ENCODE assay signal across 2 cellular contexts in the genomic region with DNA sequence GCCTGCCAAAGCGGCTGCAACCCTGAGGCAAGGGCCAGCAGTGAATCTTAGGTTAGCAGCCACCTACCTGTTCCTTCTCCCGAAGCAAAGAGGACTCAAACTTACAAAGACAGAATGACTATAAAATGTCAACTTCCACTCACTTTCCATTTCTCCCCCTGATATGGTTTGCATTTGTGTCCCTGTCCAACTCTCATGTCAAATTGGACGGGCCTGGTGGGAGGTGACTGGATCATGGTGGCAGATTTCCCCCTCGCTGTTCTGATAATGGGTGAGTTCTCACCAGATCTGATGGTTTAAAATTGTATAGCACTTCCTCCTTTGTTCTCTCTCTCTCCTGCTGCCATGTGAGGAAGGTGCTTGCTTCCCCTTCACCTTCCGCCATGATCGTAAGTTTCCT.
A peak's percentile ranks its signal among the peaks of the same experiment; 100 is the strongest.
TF ChIP-seq lines count a peak whose summit lies in the region.

No MANE protein-coding gene starts in this region.

TF ChIP-seq in WTC11, 78 proteins besides CTCF, POLR2A, EP300 and RAD21:
- no peak for TF ChIP-seq NR1H2 (CRISPR knock-in tag; IDR thresholded peaks at IDR 0.05)
- TF ChIP-seq, protein P1, sequence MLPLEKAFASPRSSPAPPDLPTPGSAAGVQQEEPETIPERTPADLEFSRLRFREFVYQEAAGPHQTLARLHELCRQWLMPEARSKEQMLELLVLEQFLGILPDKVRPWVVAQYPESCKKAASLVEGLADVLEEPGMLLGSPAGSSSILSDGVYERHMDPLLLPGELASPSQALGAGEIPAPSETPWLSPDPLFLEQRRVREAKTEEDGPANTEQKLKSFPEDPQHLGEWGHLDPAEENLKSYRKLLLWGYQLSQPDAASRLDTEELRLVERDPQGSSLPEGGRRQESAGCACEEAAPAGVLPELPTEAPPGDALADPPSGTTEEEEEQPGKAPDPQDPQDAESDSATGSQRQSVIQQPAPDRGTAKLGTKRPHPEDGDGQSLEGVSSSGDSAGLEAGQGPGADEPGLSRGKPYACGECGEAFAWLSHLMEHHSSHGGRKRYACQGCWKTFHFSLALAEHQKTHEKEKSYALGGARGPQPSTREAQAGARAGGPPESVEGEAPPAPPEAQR (CRISPR knock-in tag; IDR thresholded peaks at IDR 0.05) = no peak
- TF ChIP-seq, protein P2, sequence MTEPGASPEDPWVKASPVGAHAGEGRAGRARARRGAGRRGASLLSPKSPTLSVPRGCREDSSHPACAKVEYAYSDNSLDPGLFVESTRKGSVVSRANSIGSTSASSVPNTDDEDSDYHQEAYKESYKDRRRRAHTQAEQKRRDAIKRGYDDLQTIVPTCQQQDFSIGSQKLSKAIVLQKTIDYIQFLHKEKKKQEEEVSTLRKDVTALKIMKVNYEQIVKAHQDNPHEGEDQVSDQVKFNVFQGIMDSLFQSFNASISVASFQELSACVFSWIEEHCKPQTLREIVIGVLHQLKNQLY (CRISPR knock-in tag; IDR thresholded peaks at IDR 0.05) = no peak
- no peak for TF ChIP-seq RELA (CRISPR knock-in tag; IDR thresholded peaks at IDR 0.05; ENCODE audit: borderline replicate concordance)
- TF ChIP-seq SOX15 (CRISPR knock-in tag; IDR thresholded peaks at IDR 0.05) = no peak
- no peak for TF ChIP-seq FOXK1 (CRISPR knock-in tag; IDR thresholded peaks at IDR 0.05)
- TF ChIP-seq TEAD1 (CRISPR knock-in tag; IDR thresholded peaks at IDR 0.05) = no peak
- no peak for TF ChIP-seq PRRX2 (CRISPR knock-in tag; IDR thresholded peaks at IDR 0.05)
- no peak for TF ChIP-seq FOXJ3 (CRISPR knock-in tag; IDR thresholded peaks at IDR 0.05; ENCODE audit: borderline replicate concordance)
- no peak for TF ChIP-seq FOXP1 (CRISPR knock-in tag; IDR thresholded peaks at IDR 0.05; ENCODE audit: borderline replicate concordance)
- TF ChIP-seq, protein P3, sequence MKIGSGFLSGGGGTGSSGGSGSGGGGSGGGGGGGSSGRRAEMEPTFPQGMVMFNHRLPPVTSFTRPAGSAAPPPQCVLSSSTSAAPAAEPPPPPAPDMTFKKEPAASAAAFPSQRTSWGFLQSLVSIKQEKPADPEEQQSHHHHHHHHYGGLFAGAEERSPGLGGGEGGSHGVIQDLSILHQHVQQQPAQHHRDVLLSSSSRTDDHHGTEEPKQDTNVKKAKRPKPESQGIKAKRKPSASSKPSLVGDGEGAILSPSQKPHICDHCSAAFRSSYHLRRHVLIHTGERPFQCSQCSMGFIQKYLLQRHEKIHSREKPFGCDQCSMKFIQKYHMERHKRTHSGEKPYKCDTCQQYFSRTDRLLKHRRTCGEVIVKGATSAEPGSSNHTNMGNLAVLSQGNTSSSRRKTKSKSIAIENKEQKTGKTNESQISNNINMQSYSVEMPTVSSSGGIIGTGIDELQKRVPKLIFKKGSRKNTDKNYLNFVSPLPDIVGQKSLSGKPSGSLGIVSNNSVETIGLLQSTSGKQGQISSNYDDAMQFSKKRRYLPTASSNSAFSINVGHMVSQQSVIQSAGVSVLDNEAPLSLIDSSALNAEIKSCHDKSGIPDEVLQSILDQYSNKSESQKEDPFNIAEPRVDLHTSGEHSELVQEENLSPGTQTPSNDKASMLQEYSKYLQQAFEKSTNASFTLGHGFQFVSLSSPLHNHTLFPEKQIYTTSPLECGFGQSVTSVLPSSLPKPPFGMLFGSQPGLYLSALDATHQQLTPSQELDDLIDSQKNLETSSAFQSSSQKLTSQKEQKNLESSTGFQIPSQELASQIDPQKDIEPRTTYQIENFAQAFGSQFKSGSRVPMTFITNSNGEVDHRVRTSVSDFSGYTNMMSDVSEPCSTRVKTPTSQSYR (CRISPR knock-in tag; IDR thresholded peaks at IDR 0.05) = no peak
- TF ChIP-seq, protein P4, sequence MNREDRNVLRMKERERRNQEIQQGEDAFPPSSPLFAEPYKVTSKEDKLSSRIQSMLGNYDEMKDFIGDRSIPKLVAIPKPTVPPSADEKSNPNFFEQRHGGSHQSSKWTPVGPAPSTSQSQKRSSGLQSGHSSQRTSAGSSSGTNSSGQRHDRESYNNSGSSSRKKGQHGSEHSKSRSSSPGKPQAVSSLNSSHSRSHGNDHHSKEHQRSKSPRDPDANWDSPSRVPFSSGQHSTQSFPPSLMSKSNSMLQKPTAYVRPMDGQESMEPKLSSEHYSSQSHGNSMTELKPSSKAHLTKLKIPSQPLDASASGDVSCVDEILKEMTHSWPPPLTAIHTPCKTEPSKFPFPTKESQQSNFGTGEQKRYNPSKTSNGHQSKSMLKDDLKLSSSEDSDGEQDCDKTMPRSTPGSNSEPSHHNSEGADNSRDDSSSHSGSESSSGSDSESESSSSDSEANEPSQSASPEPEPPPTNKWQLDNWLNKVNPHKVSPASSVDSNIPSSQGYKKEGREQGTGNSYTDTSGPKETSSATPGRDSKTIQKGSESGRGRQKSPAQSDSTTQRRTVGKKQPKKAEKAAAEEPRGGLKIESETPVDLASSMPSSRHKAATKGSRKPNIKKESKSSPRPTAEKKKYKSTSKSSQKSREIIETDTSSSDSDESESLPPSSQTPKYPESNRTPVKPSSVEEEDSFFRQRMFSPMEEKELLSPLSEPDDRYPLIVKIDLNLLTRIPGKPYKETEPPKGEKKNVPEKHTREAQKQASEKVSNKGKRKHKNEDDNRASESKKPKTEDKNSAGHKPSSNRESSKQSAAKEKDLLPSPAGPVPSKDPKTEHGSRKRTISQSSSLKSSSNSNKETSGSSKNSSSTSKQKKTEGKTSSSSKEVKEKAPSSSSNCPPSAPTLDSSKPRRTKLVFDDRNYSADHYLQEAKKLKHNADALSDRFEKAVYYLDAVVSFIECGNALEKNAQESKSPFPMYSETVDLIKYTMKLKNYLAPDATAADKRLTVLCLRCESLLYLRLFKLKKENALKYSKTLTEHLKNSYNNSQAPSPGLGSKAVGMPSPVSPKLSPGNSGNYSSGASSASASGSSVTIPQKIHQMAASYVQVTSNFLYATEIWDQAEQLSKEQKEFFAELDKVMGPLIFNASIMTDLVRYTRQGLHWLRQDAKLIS (CRISPR knock-in tag; IDR thresholded peaks at IDR 0.05; ENCODE audit: borderline replicate concordance) = no peak
- no peak for TF ChIP-seq ESRRA (CRISPR knock-in tag; IDR thresholded peaks at IDR 0.05; ENCODE audit: borderline replicate concordance)
- TF ChIP-seq, protein P5, sequence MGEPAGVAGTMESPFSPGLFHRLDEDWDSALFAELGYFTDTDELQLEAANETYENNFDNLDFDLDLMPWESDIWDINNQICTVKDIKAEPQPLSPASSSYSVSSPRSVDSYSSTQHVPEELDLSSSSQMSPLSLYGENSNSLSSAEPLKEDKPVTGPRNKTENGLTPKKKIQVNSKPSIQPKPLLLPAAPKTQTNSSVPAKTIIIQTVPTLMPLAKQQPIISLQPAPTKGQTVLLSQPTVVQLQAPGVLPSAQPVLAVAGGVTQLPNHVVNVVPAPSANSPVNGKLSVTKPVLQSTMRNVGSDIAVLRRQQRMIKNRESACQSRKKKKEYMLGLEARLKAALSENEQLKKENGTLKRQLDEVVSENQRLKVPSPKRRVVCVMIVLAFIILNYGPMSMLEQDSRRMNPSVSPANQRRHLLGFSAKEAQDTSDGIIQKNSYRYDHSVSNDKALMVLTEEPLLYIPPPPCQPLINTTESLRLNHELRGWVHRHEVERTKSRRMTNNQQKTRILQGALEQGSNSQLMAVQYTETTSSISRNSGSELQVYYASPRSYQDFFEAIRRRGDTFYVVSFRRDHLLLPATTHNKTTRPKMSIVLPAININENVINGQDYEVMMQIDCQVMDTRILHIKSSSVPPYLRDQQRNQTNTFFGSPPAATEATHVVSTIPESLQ (CRISPR knock-in tag; IDR thresholded peaks at IDR 0.05) = no peak
- no peak for TF ChIP-seq OVOL2 (CRISPR knock-in tag; IDR thresholded peaks at IDR 0.05; ENCODE audit: borderline replicate concordance)
- no peak for TF ChIP-seq SMAD4 (CRISPR knock-in tag; IDR thresholded peaks at IDR 0.05)
- no peak for TF ChIP-seq KAT7 (CRISPR knock-in tag; IDR thresholded peaks at IDR 0.05; ENCODE audit: borderline replicate concordance)
- no peak for TF ChIP-seq NR2C2 (CRISPR knock-in tag; IDR thresholded peaks at IDR 0.05)

TF ChIP-seq in H1, 55 proteins besides CTCF, POLR2A, EP300 and RAD21:
- TF ChIP-seq GABPA (IDR thresholded peaks at IDR 0.05; ENCODE audit: borderline replicate concordance, insufficient read depth, low read length) (no peak), ZNF274 (IDR thresholded peaks at IDR 0.05; ENCODE audit: borderline replicate concordance, extremely low read depth, low read length) (peak; percentile 75), SRF (IDR thresholded peaks at IDR 0.05; ENCODE audit: low read depth, low read length) (no peak)
TF ChIP-seq in H1: peak in this region for 1.
